In the genomic region with DNA sequence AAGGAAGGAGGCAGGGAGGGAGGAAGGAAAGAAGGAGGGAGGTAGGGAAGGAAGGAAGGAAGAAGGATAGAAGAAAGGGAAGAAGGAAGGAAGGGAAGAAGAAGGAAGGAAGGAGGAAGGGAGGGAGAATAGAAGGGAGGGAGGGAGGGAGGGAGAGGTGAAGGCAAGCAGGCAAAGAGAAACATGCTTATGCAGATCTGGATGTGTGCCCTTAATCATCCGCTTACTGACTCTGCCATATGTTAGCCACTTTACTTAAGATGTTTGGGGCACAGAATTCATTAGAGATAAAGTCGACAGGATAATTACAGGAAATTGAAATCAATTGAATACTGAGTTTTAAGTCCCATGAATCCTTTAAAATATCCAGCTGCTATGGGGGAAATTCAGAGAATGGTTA, we compare ENCODE assay signal across 23 cellular contexts.
"Had no signal": no experiment of that assay in that cellular context is flagged by ENCODE, and none has a peak within 500 bp of the region (broad histone marks: within the 10 kb centered on the region; RNA-seq: fewer than 3 reads in every experiment).

No MANE protein-coding gene starts in this region.

- H3K27ac ChIP-seq: breast epithelium, VCaP had no signal

- DNase-seq: activated CD4-positive, alpha-beta memory T cell treated with anti-CD3 and anti-CD28 coated beads, Interleukin-2, amount 10 ng/mL, durations not matched to agents 7 days and 5 days; activated CD4-positive, alpha-beta T cell treated with anti-CD3 and anti-CD28 coated beads for 36 hours; activated CD4-positive, alpha-beta T cell treated with anti-CD3 and anti-CD28 coated beads, Interleukin-2, amount 50 U/mL, for 1 hour; activated CD8-positive, alpha-beta memory T cell treated with anti-CD3 and anti-CD28 coated beads, Interleukin-2, amount 50 U/mL, for 4 hours; activated naive CD4-positive, alpha-beta T cell treated with anti-CD3 and anti-CD28 coated beads, Interleukin-2, amount 50 U/mL, for 16 hours; aorta; MG63; MV-4-11; NCI-H146; NCI-H187 treated with DMSO at 0.1 percent for 48 hours; NCI-H2081 treated with DMSO at 0.1 percent for 48 hours; NCI-H526; NCI-H774; NK-92 treated with Interleukin-12 subunit alpha and Interleukin-12 subunit beta, amount 100 ng/mL, for 24 hours; OCI-M1; RPMI8226; SK-N-SH; T-helper 1 cell had no signal

- H3K27ac Mint-ChIP-seq: activated CD4-positive, alpha-beta memory T cell treated with anti-CD3 and anti-CD28 coated beads, Interleukin-2, amount 10 ng/mL, durations not matched to agents 7 days and 5 days; activated CD4-positive, alpha-beta T cell treated with anti-CD3 and anti-CD28 coated beads for 36 hours had no signal

- ATAC-seq: activated CD4-positive, alpha-beta T cell treated with anti-CD3 and anti-CD28 coated beads for 36 hours; Panc1; Right ventricle myocardium inferior had no signal

- H3K4me1 Mint-ChIP-seq: activated CD4-positive, alpha-beta memory T cell treated with anti-CD3 and anti-CD28 coated beads, Interleukin-2, amount 10 ng/mL, durations not matched to agents 7 days and 5 days; activated CD4-positive, alpha-beta T cell treated with anti-CD3 and anti-CD28 coated beads for 36 hours; central memory CD8-positive, alpha-beta T cell had no signal

- H3K9me3 ChIP-seq: breast epithelium, SK-N-SH had no signal

- H3K4me3 ChIP-seq: breast epithelium, MG63 had no signal

- H3K27me3 ChIP-seq: breast epithelium, MG63 had no signal

- H3K4me3 Mint-ChIP-seq: activated CD4-positive, alpha-beta memory T cell treated with anti-CD3 and anti-CD28 coated beads, Interleukin-2, amount 10 ng/mL, durations not matched to agents 7 days and 5 days; activated CD4-positive, alpha-beta T cell treated with anti-CD3 and anti-CD28 coated beads for 36 hours; central memory CD8-positive, alpha-beta T cell had no signal

- H3K27me3 Mint-ChIP-seq: activated CD4-positive, alpha-beta memory T cell treated with anti-CD3 and anti-CD28 coated beads, Interleukin-2, amount 10 ng/mL, durations not matched to agents 7 days and 5 days; activated CD4-positive, alpha-beta T cell treated with anti-CD3 and anti-CD28 coated beads for 36 hours; central memory CD8-positive, alpha-beta T cell had no signal

- H3K36me3 ChIP-seq: breast epithelium, MG63 had no signal
